ENCODE assay signal across 31 cellular contexts in the genomic region with DNA sequence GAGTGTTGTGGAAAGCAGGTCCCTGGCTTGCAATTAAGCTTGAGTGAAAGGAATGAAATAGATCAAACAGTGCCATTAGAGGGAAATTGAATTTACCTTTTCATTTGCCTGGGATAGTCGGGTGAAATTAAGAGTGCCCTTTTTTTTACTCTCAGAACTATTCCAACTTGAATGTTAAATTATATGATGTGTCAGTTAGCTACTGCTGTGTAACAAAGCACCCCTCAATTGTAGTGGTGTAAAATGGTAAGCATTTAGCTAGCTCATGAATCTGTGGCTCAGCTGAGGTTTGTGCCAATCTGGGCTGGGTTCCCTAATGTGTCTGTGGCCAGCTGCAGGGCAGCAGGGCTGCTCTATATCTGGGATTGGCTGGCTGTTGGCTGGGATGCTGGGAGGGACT.
DNase-seq lines count a peak whose midpoint lies in the region; ATAC-seq, FAIRE-seq and TF ChIP-seq lines count a peak whose summit lies in the region.
"Had no signal": no experiment of that assay in that cellular context is flagged by ENCODE, and none has a peak within 500 bp of the region (broad histone marks: within the 10 kb centered on the region; RNA-seq: fewer than 3 reads in every experiment).

No MANE protein-coding gene starts in this region.

- no peaks in the 10 kb centered on the region for H3K9me3 ChIP-seq in HEK293 (ENCODE audit: control insufficient read depth, insufficient read depth, low read depth, low read length)
- H3K9me3 ChIP-seq: BE2C, BLaER1, Caco-2 had no signal

- FAIRE-seq in urothelium cell line (lab: Jason Lieb, UNC): peak; percentile 97
- FAIRE-seq: A204.1, A549, D721Med had no signal

- POLR2A ChIA-PET in HEK293 (lab: Yijun Ruan, JAX): no interaction called here

- H3K27ac ChIP-seq in HEK293 (ENCODE audit: extremely low read depth, low read depth, low read length): no peak overlapping the region
- H3K27ac ChIP-seq: 22Rv1; BLaER1; BLaER1 treated with 17β-estradiol and CSF1 and Interleukin-3, amounts not matched to agents 10 nM and 100 nM; C4-2B had no signal

- H3K36me3 ChIP-seq in HEK293 (ENCODE audit: control insufficient read depth in 2 of 2, insufficient read depth in 1 of 2, low read length in 2 of 2): no peaks in the 10 kb centered on the region
- H3K36me3 ChIP-seq: BE2C; BLaER1; BLaER1 treated with 17β-estradiol and CSF1 and Interleukin-3, amounts not matched to agents 10 nM and 100 nM had no signal

- no peak for DNase-seq in urothelium cell line (ENCODE audit: low spot score)
- no peak for DNase-seq in RPMI8226
- DNase-seq: 8988T; ACHN; AML-193; BE2C; C1 segment of cervical spinal cord; Caco-2; Calu3; CD4-positive, alpha-beta memory T cell; CD4-positive, alpha-beta T cell; CD4-positive, CD25-positive, alpha-beta regulatory T cell; CD8-positive, alpha-beta memory T cell; CD8-positive, alpha-beta T cell; COR-L47; DMS 273 treated with DMSO at 0.1 percent for 48 hours; DMS153; DMS53; DMS79; DMS79 treated with DMSO at 0.1 percent for 48 hours; DND-41; EL had no signal

- no peaks in the 10 kb centered on the region for H3K4me1 ChIP-seq in HEK293 (ENCODE audit: control insufficient read depth, insufficient read depth, low read length)
- H3K4me1 ChIP-seq: A549; BE2C; BLaER1; BLaER1 treated with 17β-estradiol and CSF1 and Interleukin-3, amounts not matched to agents 10 nM and 100 nM; Caco-2 had no signal

- no peak for TF ChIP-seq CTCF in HEK293 (tag by site-specific recombination; IDR thresholded peaks at IDR 0.05)

- no peak for ATAC-seq in GM21528 (IDR thresholded peaks at IDR 0.05; ENCODE audit: low FRiP score, unreplicated experiment)
- ATAC-seq: A549; CD8-positive, alpha-beta T cell had no signal

- CTCF ChIA-PET in HEK293 (lab: Yijun Ruan, JAX): interaction anchor here (0.8 kb wide), 2 partner anchors 10 to 14 kb away, joined by 3 to 5 read pairs; no protein-coding TSS in a partner anchor

- no peak overlapping the region for H3K4me3 ChIP-seq in HEK293 (ENCODE audit: low read depth, low read length)
- H3K4me3 ChIP-seq: A549; BLaER1; BLaER1 treated with 17β-estradiol and CSF1 and Interleukin-3, amounts not matched to agents 10 nM and 100 nM had no signal

TF ChIP-seq in HEK293, 187 proteins besides CTCF, POLR2A, EP300 and RAD21:
- TF ChIP-seq YY1 (tag by site-specific recombination; IDR thresholded peaks at IDR 0.05): no peak
- peak; percentile 29 for TF ChIP-seq SETDB1 (IDR thresholded peaks at IDR 0.05; ENCODE audit: insufficient read length, low read length)
- TF ChIP-seq RBAK (tag by site-specific recombination; IDR thresholded peaks at IDR 0.05): peak; percentile 92
